ENCODE assay signal across 12 cellular contexts in genomic region chr4:117137143-117137542, GRCh38. TPM values are rescaled to one million over a fixed set of nuclear protein-coding genes. Genes with fewer than 3 reads are reported as not detected.
DNase-seq lines count a peak whose midpoint lies in the region; ATAC-seq, FAIRE-seq and TF ChIP-seq lines count a peak whose summit lies in the region.
"Had no signal": no experiment of that assay in that cellular context is flagged by ENCODE, and none has a peak within 500 bp of the region (broad histone marks: within the 10 kb centered on the region; RNA-seq: fewer than 3 reads in every experiment).

No MANE protein-coding gene starts in this region.

- H3K9me3 Mint-ChIP-seq in Calu3 (ENCODE audit: low read depth, unreplicated experiment): peaks cover 5% of the 10 kb centered on the region
- H3K9me3 Mint-ChIP-seq in astrocyte (ENCODE audit: unreplicated experiment): peaks cover 3% of the 10 kb centered on the region
- H3K9me3 Mint-ChIP-seq in natural killer cell treated with Interleukin-12 subunit alpha and Interleukin-12 subunit beta and Interleukin-15 and Interleukin-18, amount 100 ng/mL, for 72 hours: peaks cover 23% of the 10 kb centered on the region

- no peak overlapping the region for H3K4me2 ChIP-seq in astrocyte (ENCODE audit: low read length)

- no peak overlapping the region for H3K27ac Mint-ChIP-seq in Calu3 (ENCODE audit: unreplicated experiment)
- peak overlapping the region; percentile 93 for H3K27ac Mint-ChIP-seq in astrocyte (ENCODE audit: unreplicated experiment)
- H3K27ac Mint-ChIP-seq in natural killer cell treated with Interleukin-12 subunit alpha and Interleukin-12 subunit beta and Interleukin-15 and Interleukin-18, amount 100 ng/mL, for 72 hours: no peak overlapping the region
- H3K27ac Mint-ChIP-seq: dendritic cell treated with granulocyte-macrophage colony-stimulating factor and Interleukin-4, amounts not matched to agents 40 ng/mL and 50 ng/mL, for 4 days; natural killer cell; stimulated activated naive CD8-positive, alpha-beta T cell treated with anti-CD3 and anti-CD28 coated beads, Interleukin-15, Interleukin-2, amounts not matched to agents 100 ng/mL and 50 ng/mL, for 24 hours had no signal

- H3K4me1 ChIP-seq in astrocyte (ENCODE audit: insufficient read depth, low read length): no peaks in the 10 kb centered on the region

- no peaks in the 10 kb centered on the region for H3K27me3 ChIP-seq in astrocyte (ENCODE audit: insufficient read depth, low read length)

- no peak overlapping the region for H3K4me3 Mint-ChIP-seq in Calu3 (ENCODE audit: low read depth, unreplicated experiment)
- H3K4me3 Mint-ChIP-seq in astrocyte (ENCODE audit: unreplicated experiment): no peak overlapping the region
- no peak overlapping the region for H3K4me3 Mint-ChIP-seq in natural killer cell treated with Interleukin-12 subunit alpha and Interleukin-12 subunit beta and Interleukin-15 and Interleukin-18, amount 100 ng/mL, for 72 hours
- H3K4me3 Mint-ChIP-seq: dendritic cell treated with granulocyte-macrophage colony-stimulating factor and Interleukin-4, amounts not matched to agents 40 ng/mL and 50 ng/mL, for 4 days; natural killer cell; stimulated activated naive CD8-positive, alpha-beta T cell treated with anti-CD3 and anti-CD28 coated beads, Interleukin-15, Interleukin-2, amounts not matched to agents 100 ng/mL and 50 ng/mL, for 24 hours had no signal

- CTCF ChIA-PET in Calu3 (lab: Charles Lee): no interaction called here

- peak; percentile 82 for FAIRE-seq in astrocyte (lab: Jason Lieb, UNC)

- no peak for ATAC-seq in HG03135 (IDR thresholded peaks at IDR 0.05; ENCODE audit: unreplicated experiment)
- ATAC-seq in natural killer cell treated with Interleukin-12 subunit alpha and Interleukin-12 subunit beta and Interleukin-15 and Interleukin-18, amount 100 ng/mL, for 72 hours: no peak
- ATAC-seq: natural killer cell had no signal

- H3K27me3 Mint-ChIP-seq in Calu3 (ENCODE audit: unreplicated experiment) (no peaks in the 10 kb centered on the region), astrocyte (ENCODE audit: low read depth, unreplicated experiment) (no peaks in the 10 kb centered on the region)
- H3K27me3 Mint-ChIP-seq in natural killer cell treated with Interleukin-12 subunit alpha and Interleukin-12 subunit beta and Interleukin-15 and Interleukin-18, amount 100 ng/mL, for 72 hours: no peaks in the 10 kb centered on the region
- H3K27me3 Mint-ChIP-seq: dendritic cell treated with granulocyte-macrophage colony-stimulating factor and Interleukin-4, amounts not matched to agents 40 ng/mL and 50 ng/mL, for 4 days; stimulated activated naive CD8-positive, alpha-beta T cell treated with anti-CD3 and anti-CD28 coated beads, Interleukin-15, Interleukin-2, amounts not matched to agents 100 ng/mL and 50 ng/mL, for 24 hours had no signal

- H3K4me1 Mint-ChIP-seq in Calu3 (ENCODE audit: low read depth, unreplicated experiment): peaks cover 20% of the 10 kb centered on the region
- peaks cover 26% of the 10 kb centered on the region for H3K4me1 Mint-ChIP-seq in astrocyte (ENCODE audit: low read depth, unreplicated experiment)
- no peaks in the 10 kb centered on the region for H3K4me1 Mint-ChIP-seq in natural killer cell treated with Interleukin-12 subunit alpha and Interleukin-12 subunit beta and Interleukin-15 and Interleukin-18, amount 100 ng/mL, for 72 hours (ENCODE audit: low read depth in 2 of 2)
- H3K4me1 Mint-ChIP-seq: natural killer cell had no signal

- H2AFZ ChIP-seq in astrocyte (ENCODE audit: low read depth, low read length): no peak overlapping the region

- no peak for TF ChIP-seq CTCF in Calu3 (IDR thresholded peaks at IDR 0.05; ENCODE audit: unreplicated experiment)
- TF ChIP-seq CTCF in astrocyte (IDR thresholded peaks at IDR 0.05; ENCODE audit: insufficient read depth, low read depth, low read length): no peak

- H4K20me1 ChIP-seq in astrocyte (ENCODE audit: insufficient read depth, low read length): no peaks in the 10 kb centered on the region

- H3K36me3 Mint-ChIP-seq in Calu3 (ENCODE audit: insufficient read depth, unreplicated experiment) (no peaks in the 10 kb centered on the region), astrocyte (ENCODE audit: low read depth, unreplicated experiment) (no peaks in the 10 kb centered on the region)
- peaks cover 4% of the 10 kb centered on the region for H3K36me3 Mint-ChIP-seq in natural killer cell treated with Interleukin-12 subunit alpha and Interleukin-12 subunit beta and Interleukin-15 and Interleukin-18, amount 100 ng/mL, for 72 hours

- H3K9me3 ChIP-seq in astrocyte (ENCODE audit: insufficient read depth, low read depth, low read length): no peaks in the 10 kb centered on the region

- no TSS peak for BruUV-seq in Calu3 (replicated peaks; lab: Mats Ljungman, UMichigan)

- no peaks in the 10 kb centered on the region for H3K36me3 ChIP-seq in astrocyte (ENCODE audit: insufficient read depth, low read length)

- H3K4me3 ChIP-seq in astrocyte (ENCODE audit: insufficient read depth, low read depth, low read length): no peak overlapping the region

- intact Hi-C loops in Calu3 (cut with micrococcal nuclease; ENCODE audit: unreplicated experiment): loop anchor here (10.0 kb wide), 2 partner anchors 328 to 782 kb away; no protein-coding TSS in a partner anchor

- H3K79me2 ChIP-seq in astrocyte (ENCODE audit: insufficient read depth, low read length): no peaks in the 10 kb centered on the region

- H3K9ac ChIP-seq in astrocyte (ENCODE audit: low read length): no peak overlapping the region

- DNase-seq in Calu3: peak; percentile 8
- peak; percentile 31 to 35 for DNase-seq in Kasumi-1 (lab: John Stamatoyannopoulos, UW)
- peak; percentile 92 for DNase-seq in astrocyte (ENCODE audit: low read depth)
- peak; percentile 59 for DNase-seq in islet precursor cell
- DNase-seq in natural killer cell treated with Interleukin-12 subunit alpha and Interleukin-12 subunit beta and Interleukin-15 and Interleukin-18, amount 100 ng/mL, for 72 hours (ENCODE audit: low spot score): no peak
- DNase-seq in DMS153 treated with DMSO at 0.1 percent for 48 hours (lab: John Stamatoyannopoulos, UW; ENCODE audit: unreplicated experiment): no peak
- no peak for DNase-seq in CD1c-positive myeloid dendritic cell (ENCODE audit: extremely low spot score)
- DNase-seq: natural killer cell, NCI-H1417 treated with DMSO at 0.1 percent for 48 hours had no signal

- H3K27ac ChIP-seq in astrocyte (ENCODE audit: low read depth, low read length): peak overlapping the region; percentile 37

RNA-seq across cellular contexts. Expression of gene TRAM1L1, which starts 51.8 kb away (rescaled TPM):
- total RNA-seq in Calu3 (2022): 1.4 and 1.6 TPM in 2 replicates
- 2.3 and 3.1 TPM in 2 replicates for total RNA-seq in astrocyte
- total RNA-seq in natural killer cell treated with Interleukin-12 subunit alpha and Interleukin-12 subunit beta and Interleukin-15 and Interleukin-18, amount 100 ng/mL, for 72 hours: not detected
- total RNA-seq: natural killer cell had no signal

Comparison
In these comparisons a context has a peak if more than half of its experiments do, and no peak if none do; other contexts are left out.
1. DNase-seq: peak in Calu3 (single experiment), Kasumi-1 (2 of 2), astrocyte (single experiment) and islet precursor cell (single experiment); none in natural killer cell treated with Interleukin-12 subunit alpha and Interleukin-12 subunit beta and Interleukin-15 and Interleukin-18, amount 100 ng/mL, for 72 hours (single experiment), DMS153 treated with DMSO at 0.1 percent for 48 hours (single experiment) and CD1c-positive myeloid dendritic cell (single experiment).